In genomic region chrX:135688137-135688536, GRCh38 we compare ENCODE assay signal across 14 cellular contexts. TPM values are rescaled to one million over a fixed set of nuclear protein-coding genes. Genes with fewer than 3 reads are reported as not detected.
A peak's percentile ranks its signal among the peaks of the same experiment; 100 is the strongest.
DNase-seq lines count a peak whose midpoint lies in the region; TF ChIP-seq lines count a peak whose summit lies in the region.
"Had no signal": no experiment of that assay in that cellular context is flagged by ENCODE, and none has a peak within 500 bp of the region (broad histone marks: within the 10 kb centered on the region; RNA-seq: fewer than 3 reads in every experiment).

No MANE protein-coding gene starts in this region.

- TF ChIP-seq CTCF in Calu3 (IDR thresholded peaks at IDR 0.05; ENCODE audit: unreplicated experiment) = peak; percentile 15
- TF ChIP-seq CTCF in fibroblast of villous mesenchyme (IDR thresholded peaks at IDR 0.05; ENCODE audit: insufficient read depth, low read depth, low read length) = peak; percentile 28
- TF ChIP-seq CTCF in uterus (IDR thresholded peaks at IDR 0.05) = no peak
- TF ChIP-seq CTCF in Peyer's patch (IDR thresholded peaks at IDR 0.05) = no peak

- H3K27ac Mint-ChIP-seq in Calu3 (ENCODE audit: unreplicated experiment) = no peak overlapping the region
- H3K27ac Mint-ChIP-seq: activated naive CD4-positive, alpha-beta T cell treated with anti-CD3 and anti-CD28 coated beads, Interleukin-2, amount 10 ng/mL, durations not matched to agents 7 days and 5 days had no signal

- no peaks in the 10 kb centered on the region for H3K27me3 ChIP-seq in uterus
- no peaks in the 10 kb centered on the region for H3K27me3 ChIP-seq in Peyer's patch
- H3K27me3 ChIP-seq: transverse colon had no signal

- no peak overlapping the region for H3K27ac ChIP-seq in uterus
- no peak overlapping the region for H3K27ac ChIP-seq in Peyer's patch
- H3K27ac ChIP-seq: heart left ventricle, transverse colon had no signal

- intact Hi-C loops in Calu3 (cut with micrococcal nuclease; ENCODE audit: unreplicated experiment) (no loop called here), uterus (cut with DNase I; ENCODE audit: low total_unique reads) (no loop called here)

- no peaks in the 10 kb centered on the region for H3K27me3 Mint-ChIP-seq in Calu3 (ENCODE audit: unreplicated experiment)

- H3K4me1 ChIP-seq in uterus = no peaks in the 10 kb centered on the region
- H3K4me1 ChIP-seq in Peyer's patch = no peaks in the 10 kb centered on the region
- H3K4me1 ChIP-seq: heart left ventricle, transverse colon had no signal

- H3K9me3 ChIP-seq in uterus (no peaks in the 10 kb centered on the region), Peyer's patch (no peaks in the 10 kb centered on the region)
- H3K9me3 ChIP-seq: heart left ventricle, transverse colon had no signal

- no peak overlapping the region for H3K4me3 ChIP-seq in fibroblast of villous mesenchyme (ENCODE audit: low read depth, low read length)
- no peak overlapping the region for H3K4me3 ChIP-seq in uterus
- H3K4me3 ChIP-seq in Peyer's patch = no peak overlapping the region
- H3K4me3 ChIP-seq: heart left ventricle, transverse colon had no signal

- no peak for TF ChIP-seq POLR2A in uterus (IDR thresholded peaks at IDR 0.05)
- TF ChIP-seq POLR2A in Peyer's patch (IDR thresholded peaks at IDR 0.05) = no peak

- H3K4me3 Mint-ChIP-seq in Calu3 (ENCODE audit: low read depth, unreplicated experiment) = no peak overlapping the region
- H3K4me3 Mint-ChIP-seq: activated naive CD4-positive, alpha-beta T cell treated with anti-CD3 and anti-CD28 coated beads, Interleukin-2, amount 10 ng/mL, durations not matched to agents 7 days and 5 days had no signal

- H3K36me3 Mint-ChIP-seq in Calu3 (ENCODE audit: insufficient read depth, unreplicated experiment) = no peaks in the 10 kb centered on the region
- H3K36me3 Mint-ChIP-seq: activated naive CD4-positive, alpha-beta T cell treated with anti-CD3 and anti-CD28 coated beads, Interleukin-2, amount 10 ng/mL, durations not matched to agents 7 days and 5 days had no signal

- CTCF ChIA-PET in Calu3 (lab: Charles Lee) = no interaction called here

- H3K9me3 Mint-ChIP-seq in Calu3 (ENCODE audit: low read depth, unreplicated experiment) = no peaks in the 10 kb centered on the region
- H3K9me3 Mint-ChIP-seq: activated naive CD4-positive, alpha-beta T cell treated with anti-CD3 and anti-CD28 coated beads, Interleukin-2, amount 10 ng/mL, durations not matched to agents 7 days and 5 days had no signal

- no peaks in the 10 kb centered on the region for H3K4me1 Mint-ChIP-seq in Calu3 (ENCODE audit: low read depth, unreplicated experiment)
- H3K4me1 Mint-ChIP-seq: activated naive CD4-positive, alpha-beta T cell treated with anti-CD3 and anti-CD28 coated beads, Interleukin-2, amount 10 ng/mL, durations not matched to agents 7 days and 5 days had no signal

- BruUV-seq in Calu3 (replicated peaks; lab: Mats Ljungman, UMichigan) = no TSS peak

- H3K36me3 ChIP-seq in uterus = no peaks in the 10 kb centered on the region
- H3K36me3 ChIP-seq in Peyer's patch = no peaks in the 10 kb centered on the region
- H3K36me3 ChIP-seq: heart left ventricle, transverse colon had no signal

- DNase-seq in Calu3 = no peak
- DNase-seq in ELR (ENCODE audit: low read depth) = peak; percentile 2
- DNase-seq in NCI-H69 (lab: John Stamatoyannopoulos, UW) = peak; percentile 48
- no peak for DNase-seq in fibroblast of villous mesenchyme (ENCODE audit: low read depth)
- DNase-seq in globus pallidus (ENCODE audit: low spot score) = no peak
- DNase-seq in uterus = no peak
- no peak for DNase-seq in Peyer's patch
- DNase-seq: activated naive CD4-positive, alpha-beta T cell treated with anti-CD3 and anti-CD28 coated beads, Interleukin-2, amount 10 ng/mL, durations not matched to agents 7 days and 5 days; heart left ventricle; mesendoderm; NCI-H2029; transverse colon had no signal

RNA-seq across cellular contexts. Expression of gene CT45A1, which starts 25.3 kb away (rescaled TPM):
- total RNA-seq in Calu3 (2022) (not detected in 2 replicates), fibroblast of villous mesenchyme (not detected in 2 replicates), uterus (not detected), Peyer's patch (not detected)
- total RNA-seq: dermis microvascular lymphatic vessel endothelial cell, heart left ventricle, pulmonary artery endothelial cell, transverse colon had no signal

Comparison
In these comparisons a context has a peak if more than half of its experiments do, and no peak if none do; other contexts are left out.
1. DNase-seq: peak in ELR (single experiment) and NCI-H69 (single experiment); none in Calu3 (single experiment), fibroblast of villous mesenchyme (single experiment), globus pallidus (single experiment), uterus (0 of 2) and Peyer's patch (0 of 3).
2. CTCF ChIP-seq: peak in Calu3 (single experiment) and fibroblast of villous mesenchyme (single experiment); none in uterus (0 of 4) and Peyer's patch (0 of 6).